In the genomic region with DNA sequence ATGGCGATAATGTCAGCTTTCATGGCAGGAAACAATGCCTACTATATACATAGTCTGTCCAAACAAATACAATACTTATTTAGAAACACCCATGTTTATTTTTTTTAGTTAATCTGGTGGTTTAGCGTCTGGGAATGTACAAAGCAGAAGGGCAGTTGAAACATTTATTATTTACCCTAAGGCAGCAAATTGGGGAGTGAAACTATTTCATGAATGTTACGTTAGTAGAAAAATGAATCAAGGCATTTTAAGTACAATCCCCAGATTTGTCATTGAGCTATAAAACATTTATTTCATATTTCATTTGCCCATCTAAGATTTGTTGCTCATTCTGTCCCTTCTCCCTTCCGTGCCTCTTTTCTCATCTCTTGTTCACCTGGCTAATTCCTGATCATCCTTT, we compare ENCODE assay signal across 24 cellular contexts.
"Had no signal": no experiment of that assay in that cellular context is flagged by ENCODE, and none has a peak within 500 bp of the region (broad histone marks: within the 10 kb centered on the region; RNA-seq: fewer than 3 reads in every experiment).

No MANE protein-coding gene starts in this region.

- H3K4me1 Mint-ChIP-seq: activated naive CD4-positive, alpha-beta T cell treated with anti-CD3 and anti-CD28 coated beads, Interleukin-2, amount 10 ng/mL, durations not matched to agents 7 days and 5 days; endodermal cell; neural crest cell had no signal

- H3K27ac ChIP-seq: cardiac muscle cell, epithelial cell of prostate, left lung, psoas muscle, skin epidermis, stomach, thoracic aorta, upper lobe of left lung, WERI-Rb-1 had no signal

- H3K4me3 ChIP-seq: cardiac muscle cell, left lung, psoas muscle, skin epidermis, stomach, thoracic aorta, upper lobe of left lung had no signal

- DNase-seq: activated CD4-positive, alpha-beta T cell treated with anti-CD3 and anti-CD28 coated beads for 1 hour; activated CD8-positive, alpha-beta memory T cell treated with anti-CD3 and anti-CD28 coated beads for 24 hours; activated CD8-positive, alpha-beta memory T cell treated with anti-CD3 and anti-CD28 coated beads, Interleukin-2, amount 50 U/mL, for 48 hours; activated effector memory CD4-positive, alpha-beta T cell treated with Interleukin-2 at 50 U/mL for 16 hours; activated naive CD4-positive, alpha-beta T cell treated with anti-CD3 and anti-CD28 coated beads, Interleukin-2, amount 10 ng/mL, durations not matched to agents 7 days and 5 days; activated T-cell treated with anti-CD3 and anti-CD28 coated beads, Interleukin-2, amount 50 U/mL, for 48 hours; dermis blood vessel endothelial cell; endodermal cell; hypothalamus; left lung; psoas muscle; right cardiac atrium; stimulated activated CD4-positive, alpha-beta T cell treated with anti-CD3 and anti-CD28 coated beads, Interleukin-15, amount 100 ng/mL, for 24 hours; stimulated activated CD4-positive, alpha-beta T cell treated with anti-CD3 and anti-CD28 coated beads, Interleukin-2, amount 100 ng/mL, for 48 hours; stomach; SW 1271; T-helper 2 cell; upper lobe of left lung; WERI-Rb-1 had no signal

- H3K27me3 ChIP-seq: cardiac muscle cell, left lung, stomach, upper lobe of left lung had no signal

- H3K9me3 ChIP-seq: left lung, psoas muscle, stomach, thoracic aorta, upper lobe of left lung had no signal

- H3K27me3 Mint-ChIP-seq: activated naive CD4-positive, alpha-beta T cell treated with anti-CD3 and anti-CD28 coated beads, Interleukin-2, amount 10 ng/mL, durations not matched to agents 7 days and 5 days had no signal

- ATAC-seq: left lung, psoas muscle, right cardiac atrium had no signal

- H3K27ac Mint-ChIP-seq: activated naive CD4-positive, alpha-beta T cell treated with anti-CD3 and anti-CD28 coated beads, Interleukin-2, amount 10 ng/mL, durations not matched to agents 7 days and 5 days; endodermal cell had no signal

- H3K4me1 ChIP-seq: left lung, psoas muscle, stomach, upper lobe of left lung had no signal

- H3K9me3 Mint-ChIP-seq: activated naive CD4-positive, alpha-beta T cell treated with anti-CD3 and anti-CD28 coated beads, Interleukin-2, amount 10 ng/mL, durations not matched to agents 7 days and 5 days; endodermal cell; neural crest cell had no signal

- H3K4me3 Mint-ChIP-seq: activated naive CD4-positive, alpha-beta T cell treated with anti-CD3 and anti-CD28 coated beads, Interleukin-2, amount 10 ng/mL, durations not matched to agents 7 days and 5 days; endodermal cell; neural crest cell had no signal
